Comparison of ENCODE assay signal across 20 cellular contexts in the genomic region with DNA sequence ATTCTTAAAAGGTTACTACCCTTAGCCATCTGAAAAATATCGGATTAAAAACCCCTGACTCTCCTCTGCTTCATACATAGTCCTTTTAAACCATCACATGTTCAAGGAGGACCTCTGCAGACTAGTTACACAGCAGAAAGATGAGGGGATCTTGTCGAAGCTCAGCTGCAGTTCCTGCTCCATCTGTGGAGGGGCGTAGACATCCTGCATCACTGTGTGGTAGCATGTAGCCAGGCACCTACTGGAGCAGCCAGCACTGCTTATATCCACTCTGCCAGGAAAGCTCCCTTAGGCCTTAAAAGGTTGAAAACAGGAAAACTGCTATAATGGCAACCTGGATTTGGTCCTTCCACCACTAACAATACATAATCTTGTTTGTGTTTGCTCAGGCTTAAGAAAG. TPM values are rescaled to one million over a fixed set of nuclear protein-coding genes. Genes with fewer than 3 reads are reported as not detected.
A peak's percentile ranks its signal among the peaks of the same experiment; 100 is the strongest.
DNase-seq lines count a peak whose midpoint lies in the region; ATAC-seq and TF ChIP-seq lines count a peak whose summit lies in the region.
"Had no signal": no experiment of that assay in that cellular context is flagged by ENCODE, and none has a peak within 500 bp of the region (broad histone marks: within the 10 kb centered on the region; RNA-seq: fewer than 3 reads in every experiment).

No MANE protein-coding gene starts in this region.

- no peak overlapping the region for H3K4me3 ChIP-seq in BLaER1
- no peak overlapping the region for H3K4me3 ChIP-seq in GM23338
- H3K4me3 ChIP-seq in SU-DHL-6 (ENCODE audit: insufficient read depth, low read length, poor library complexity, severe bottlenecking): no peak overlapping the region

- H4K20me1 ChIP-seq in BLaER1: no peaks in the 10 kb centered on the region
- H4K20me1 ChIP-seq in GM23338 (replicated peaks; ENCODE audit: insufficient read depth): no peaks in the 10 kb centered on the region
- H4K20me1 ChIP-seq in SU-DHL-6 (ENCODE audit: low read depth, low read length): no peaks in the 10 kb centered on the region

- no peaks in the 10 kb centered on the region for H3F3A ChIP-seq in GM23338 (replicated peaks; ENCODE audit: low read depth)
- H3F3A ChIP-seq in SU-DHL-6 (ENCODE audit: insufficient read depth): peaks cover 4% of the 10 kb centered on the region; the same call in 1 of the 2 replicates

- no peak overlapping the region for H3K27ac Mint-ChIP-seq in GM23338
- H3K27ac Mint-ChIP-seq in memory B cell: peak overlapping the region; percentile 84

- DNase-seq in GM23338 (ENCODE audit: low spot score) (no peak), memory B cell (ENCODE audit: low spot score in 2 of 2) (no peak), NCI-H2227 (lab: John Stamatoyannopoulos, UW; ENCODE audit: unreplicated experiment) (no peak), LoVo (ENCODE audit: low spot score) (no peak), NOMO-1 treated with DMSO at 0.1 percent for 48 hours (lab: John Stamatoyannopoulos, UW; ENCODE audit: unreplicated experiment) (no peak)
- DNase-seq: DMS 273 treated with DMSO at 0.1 percent for 48 hours, EL, HCEC 1CT, KBM-7, NCI-H1048, NCI-H1436 treated with DMSO at 0.1 percent for 48 hours, NCI-H2029 treated with DMSO at 0.1 percent for 48 hours, NCI-H510A treated with DMSO at 0.1 percent for 48 hours, OCI-M1, RPMI8226 had no signal

- H3K27me3 Mint-ChIP-seq in GM23338 (ENCODE audit: insufficient read depth, low read depth, poor library complexity): peaks cover 2% of the 10 kb centered on the region
- no peaks in the 10 kb centered on the region for H3K27me3 Mint-ChIP-seq in memory B cell

- ATAC-seq in GM23338 (peak; percentile 30; the same call in 1 of the 3 replicates), memory B cell (ENCODE audit: low read depth) (no peak), GM19463 (IDR thresholded peaks at IDR 0.05; ENCODE audit: unreplicated experiment) (no peak)

- peaks cover 18% of the 10 kb centered on the region for H3K4me1 ChIP-seq in BLaER1
- no peaks in the 10 kb centered on the region for H3K4me1 ChIP-seq in GM23338 (ENCODE audit: insufficient read depth)

- H3K9me3 Mint-ChIP-seq in GM23338 (no peaks in the 10 kb centered on the region), memory B cell (no peaks in the 10 kb centered on the region)

- no peaks in the 10 kb centered on the region for H3K9me3 ChIP-seq in BLaER1
- no peaks in the 10 kb centered on the region for H3K9me3 ChIP-seq in SU-DHL-6 (ENCODE audit: insufficient read depth, low read length)

- H3K36me3 ChIP-seq in BLaER1: no peaks in the 10 kb centered on the region
- no peaks in the 10 kb centered on the region for H3K36me3 ChIP-seq in GM23338 (ENCODE audit: insufficient read depth)
- no peaks in the 10 kb centered on the region for H3K36me3 ChIP-seq in SU-DHL-6 (ENCODE audit: low read length)

- no peaks in the 10 kb centered on the region for H3K79me2 ChIP-seq in GM23338 (replicated peaks; ENCODE audit: insufficient read depth)
- H3K79me2 ChIP-seq in SU-DHL-6 (ENCODE audit: insufficient read depth, low read length): no peaks in the 10 kb centered on the region

- H3K4me2 ChIP-seq in BLaER1 (peak overlapping the region; percentile 39), GM23338 (no peak overlapping the region), SU-DHL-6 (ENCODE audit: low read depth, low read length, poor library complexity, severe bottlenecking) (peak overlapping the region; percentile 62)

- H3K27me3 ChIP-seq in BLaER1 (no peaks in the 10 kb centered on the region), GM23338 (ENCODE audit: insufficient read depth) (no peaks in the 10 kb centered on the region), SU-DHL-6 (ENCODE audit: low read length) (no peaks in the 10 kb centered on the region)

- H3K4me1 Mint-ChIP-seq in GM23338: no peaks in the 10 kb centered on the region
- peaks cover 5% of the 10 kb centered on the region for H3K4me1 Mint-ChIP-seq in memory B cell

- no peak overlapping the region for H3K4me3 Mint-ChIP-seq in GM23338
- no peak overlapping the region for H3K4me3 Mint-ChIP-seq in memory B cell

- no peak overlapping the region for H3K9ac ChIP-seq in BLaER1
- H3K9ac ChIP-seq in SU-DHL-6 (ENCODE audit: low read length): peak overlapping the region; percentile 43

- H3K9me2 ChIP-seq in GM23338 (ENCODE audit: insufficient read depth): no peaks in the 10 kb centered on the region
- H3K9me2 ChIP-seq in SU-DHL-6 (replicated peaks; ENCODE audit: insufficient read depth, low read length): no peaks in the 10 kb centered on the region

- no peak overlapping the region for H2AFZ ChIP-seq in GM23338
- peak overlapping the region; percentile 78 for H2AFZ ChIP-seq in SU-DHL-6 (ENCODE audit: low read depth, low read length, severe bottlenecking)

- H3K36me3 Mint-ChIP-seq in GM23338 (ENCODE audit: low read depth) (no peaks in the 10 kb centered on the region), memory B cell (peaks cover 7% of the 10 kb centered on the region)

- TF ChIP-seq CTCF in GM23338 (conservative IDR thresholded peaks at IDR 0.05; ENCODE audit: low read depth in 2 of 2): peak in 1 of 2 experiments; percentile 19; a peak in 1 of 4 replicates
- TF ChIP-seq CTCF in SU-DHL-6 (IDR thresholded peaks at IDR 0.05; ENCODE audit: insufficient read depth, low read length, poor library complexity, severe bottlenecking): no peak

- no peak overlapping the region for H3K27ac ChIP-seq in BLaER1
- 0 out of 2 replicates have a peak overlapping the region, but pooled peaks have one; percentile 59 for H3K27ac ChIP-seq in GM23338 (ENCODE audit: low read depth)
- H3K27ac ChIP-seq in SU-DHL-6 (ENCODE audit: low read depth, low read length): peak overlapping the region; percentile 63
- H3K27ac ChIP-seq: C4-2B, HL-60 had no signal

TF ChIP-seq in GM23338, 12 proteins besides CTCF, POLR2A, EP300 and RAD21 (continues in another document):
- TF ChIP-seq, protein P1, sequence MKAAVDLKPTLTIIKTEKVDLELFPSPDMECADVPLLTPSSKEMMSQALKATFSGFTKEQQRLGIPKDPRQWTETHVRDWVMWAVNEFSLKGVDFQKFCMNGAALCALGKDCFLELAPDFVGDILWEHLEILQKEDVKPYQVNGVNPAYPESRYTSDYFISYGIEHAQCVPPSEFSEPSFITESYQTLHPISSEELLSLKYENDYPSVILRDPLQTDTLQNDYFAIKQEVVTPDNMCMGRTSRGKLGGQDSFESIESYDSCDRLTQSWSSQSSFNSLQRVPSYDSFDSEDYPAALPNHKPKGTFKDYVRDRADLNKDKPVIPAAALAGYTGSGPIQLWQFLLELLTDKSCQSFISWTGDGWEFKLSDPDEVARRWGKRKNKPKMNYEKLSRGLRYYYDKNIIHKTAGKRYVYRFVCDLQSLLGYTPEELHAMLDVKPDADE (IDR thresholded peaks at IDR 0.05): no peak
- TF ChIP-seq POLR2AphosphoS5 (IDR thresholded peaks at IDR 0.05; ENCODE audit: low read depth) (no peak), EZH2 (IDR thresholded peaks at IDR 0.05; ENCODE audit: low read depth, unreplicated experiment) (no peak), STAT1 (IDR thresholded peaks at IDR 0.05; ENCODE audit: unreplicated experiment) (no peak), NANOG (IDR thresholded peaks at IDR 0.05; ENCODE audit: borderline replicate concordance) (no peak)
- TF ChIP-seq, protein P2, sequence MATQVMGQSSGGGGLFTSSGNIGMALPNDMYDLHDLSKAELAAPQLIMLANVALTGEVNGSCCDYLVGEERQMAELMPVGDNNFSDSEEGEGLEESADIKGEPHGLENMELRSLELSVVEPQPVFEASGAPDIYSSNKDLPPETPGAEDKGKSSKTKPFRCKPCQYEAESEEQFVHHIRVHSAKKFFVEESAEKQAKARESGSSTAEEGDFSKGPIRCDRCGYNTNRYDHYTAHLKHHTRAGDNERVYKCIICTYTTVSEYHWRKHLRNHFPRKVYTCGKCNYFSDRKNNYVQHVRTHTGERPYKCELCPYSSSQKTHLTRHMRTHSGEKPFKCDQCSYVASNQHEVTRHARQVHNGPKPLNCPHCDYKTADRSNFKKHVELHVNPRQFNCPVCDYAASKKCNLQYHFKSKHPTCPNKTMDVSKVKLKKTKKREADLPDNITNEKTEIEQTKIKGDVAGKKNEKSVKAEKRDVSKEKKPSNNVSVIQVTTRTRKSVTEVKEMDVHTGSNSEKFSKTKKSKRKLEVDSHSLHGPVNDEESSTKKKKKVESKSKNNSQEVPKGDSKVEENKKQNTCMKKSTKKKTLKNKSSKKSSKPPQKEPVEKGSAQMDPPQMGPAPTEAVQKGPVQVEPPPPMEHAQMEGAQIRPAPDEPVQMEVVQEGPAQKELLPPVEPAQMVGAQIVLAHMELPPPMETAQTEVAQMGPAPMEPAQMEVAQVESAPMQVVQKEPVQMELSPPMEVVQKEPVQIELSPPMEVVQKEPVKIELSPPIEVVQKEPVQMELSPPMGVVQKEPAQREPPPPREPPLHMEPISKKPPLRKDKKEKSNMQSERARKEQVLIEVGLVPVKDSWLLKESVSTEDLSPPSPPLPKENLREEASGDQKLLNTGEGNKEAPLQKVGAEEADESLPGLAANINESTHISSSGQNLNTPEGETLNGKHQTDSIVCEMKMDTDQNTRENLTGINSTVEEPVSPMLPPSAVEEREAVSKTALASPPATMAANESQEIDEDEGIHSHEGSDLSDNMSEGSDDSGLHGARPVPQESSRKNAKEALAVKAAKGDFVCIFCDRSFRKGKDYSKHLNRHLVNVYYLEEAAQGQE (IDR thresholded peaks at IDR 0.05; ENCODE audit: unreplicated experiment): no peak

RNA-seq across cellular contexts. Expression of a gene that starts 57.6 kb away (rescaled TPM):
- total RNA-seq in GM23338 (2014; rRNA removed; shearing (Covaris generic)): 39.0 and 40.6 TPM in 2 replicates
- 28.3 and 35.0 TPM in 2 replicates for polyA plus RNA-seq in GM23338 (2016; fragmentation: Nextera tagmentation; extraction: Ambion mirVana)

RNA-seq across cellular contexts. Expression of a gene that starts 58.3 kb away (rescaled TPM):
- 13.4 and 25.9 TPM in 2 replicates for total RNA-seq in GM23338 (2014; rRNA removed; shearing (Covaris generic))
- polyA plus RNA-seq in GM23338 (2016; fragmentation: Nextera tagmentation; extraction: Ambion mirVana): 13.3 and 15.7 TPM in 2 replicates
